ENCODE assay signal across 9 cellular contexts in the genomic region with DNA sequence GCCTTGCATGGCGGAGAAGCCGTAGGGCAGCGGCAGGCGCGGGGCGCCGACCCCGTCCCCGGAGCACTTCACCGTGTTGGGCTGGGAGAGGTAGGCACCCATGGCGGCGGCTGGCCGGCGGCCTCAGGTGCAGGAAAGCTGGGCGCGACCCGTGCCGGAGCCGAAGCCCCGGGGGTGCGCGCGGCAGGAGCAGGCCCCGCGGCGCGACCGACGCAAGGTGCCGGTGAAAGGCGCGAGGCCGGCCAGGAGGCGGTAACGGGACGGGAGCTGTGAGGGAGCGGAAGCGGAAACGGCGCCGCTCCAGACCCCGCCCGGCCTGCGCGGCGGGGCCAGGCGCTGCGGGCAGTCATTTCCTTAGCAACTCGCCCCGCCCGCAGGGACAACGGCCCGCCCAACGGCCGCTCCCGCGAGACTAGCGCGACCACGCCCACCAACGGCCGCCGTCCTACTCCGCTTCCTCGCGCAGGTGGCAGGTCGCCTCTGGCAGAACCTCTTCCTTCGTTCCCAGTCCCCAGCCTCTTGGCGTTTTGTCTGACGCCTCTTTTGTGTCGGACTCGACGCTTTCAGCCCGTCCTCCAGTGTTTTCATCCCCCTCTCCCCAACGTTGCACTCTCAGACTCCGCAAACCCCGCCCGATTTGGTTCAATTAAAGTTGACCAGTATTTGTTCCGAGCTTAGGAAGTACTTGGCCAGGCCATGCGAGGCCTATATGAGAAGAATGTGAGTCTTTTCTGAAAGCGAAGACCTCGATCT. TPM values are rescaled to one million over a fixed set of nuclear protein-coding genes. Genes with fewer than 3 reads are reported as not detected.
DNase-seq lines count a peak whose midpoint lies in the region; ATAC-seq, FAIRE-seq and TF ChIP-seq lines count a peak whose summit lies in the region.
"Had no signal": no experiment of that assay in that cellular context is flagged by ENCODE, and none has a peak within 500 bp of the region (broad histone marks: within the 10 kb centered on the region; RNA-seq: fewer than 3 reads in every experiment).

PPM1G (minus strand) TSS at position 271 of the 753 bp plus-strand sequence; CDS start at position 102, 169 bp downstream.

- peaks cover 15% of the 10 kb centered on the region for H3K4me1 ChIP-seq in keratinocyte (ENCODE audit: control insufficient read depth, extremely low read depth, insufficient read depth, low read length)

- H3K9me1 ChIP-seq in keratinocyte (ENCODE audit: control insufficient read depth, extremely low read depth, insufficient read depth, low read length) = no peaks in the 10 kb centered on the region

- peak; percentile 70 for ATAC-seq in HG03378 (IDR thresholded peaks at IDR 0.05; ENCODE audit: unreplicated experiment)

- peaks cover 10% of the 10 kb centered on the region for H4K20me1 ChIP-seq in keratinocyte (ENCODE audit: control insufficient read depth, extremely low read depth, insufficient read depth, low read length)

- H3K27ac ChIP-seq in keratinocyte (ENCODE audit: control insufficient read depth, insufficient read depth, low read length) = peak within 1 kb of the TSS; percentile 81

- no peaks in the 10 kb centered on the region for H3K9me3 ChIP-seq in keratinocyte (ENCODE audit: control insufficient read depth, low read depth, low read length)

- peak; percentile 96 for TF ChIP-seq POLR2A in GM19099 (IDR thresholded peaks at IDR 0.05; ENCODE audit: extremely low read depth, insufficient read length, low read depth)

- H3K79me2 ChIP-seq in keratinocyte (ENCODE audit: control insufficient read depth, insufficient read depth, low read length) = peaks cover 48% of the 10 kb centered on the region

- dilution Hi-C loops in keratinocyte (cut with MboI; ENCODE audit: extremely low pct_ligation_motif_present, low sequenced_read_pairs) = no loop called here

- no peaks in the 10 kb centered on the region for H3K36me3 ChIP-seq in keratinocyte (ENCODE audit: control insufficient read depth in 2 of 2, extremely low read depth in 1 of 2, insufficient read depth in 2 of 2, low read length in 2 of 2)

- FAIRE-seq in keratinocyte (lab: Jason Lieb, UNC) = no peak
- FAIRE-seq: colon had no signal

- DNase-seq in AML-193 (lab: John Stamatoyannopoulos, UW) (peak; percentile 87), NCI-H460 (ENCODE audit: extremely low read depth, low read depth) (peak; percentile 93), cerebellar cortex (ENCODE audit: low spot score) (peak; percentile 94), keratinocyte (ENCODE audit: low read depth, low spot score) (peak; percentile 66)
- DNase-seq in activated CD4-positive, CD25-positive, alpha-beta regulatory T cell treated with anti-CD3 and anti-CD28 coated beads, Interleukin-2, amount 50 U/mL, for 72 hours = peak; percentile 99
- peak; percentile 93 to 97 for DNase-seq in stimulated activated CD4-positive, alpha-beta T cell treated with anti-CD3 and anti-CD28 coated beads, Interleukin-15, amount 100 ng/mL, for 1 hour (ENCODE audit: low read depth in 1 of 2, low spot score in 1 of 2)

- peak within 1 kb of the TSS; percentile 92 to 99 (median 94) for H3K4me3 ChIP-seq in keratinocyte (ENCODE audit: control insufficient read depth in 2 of 3, extremely low read depth in 1 of 3, insufficient read depth in 2 of 3, low read depth in 1 of 3, low read length in 3 of 3)

- TF ChIP-seq CTCF in keratinocyte (optimal IDR thresholded peaks at IDR 0.05 in 1 of 3, IDR thresholded peaks at IDR 0.05 in 1 of 3, conservative IDR thresholded peaks at IDR 0.05 in 1 of 3; ENCODE audit: extremely low read depth in 1 of 3, insufficient read depth in 2 of 3, low read length in 3 of 3) = no peak

- peak within 1 kb of the TSS; percentile 90 for H3K9ac ChIP-seq in keratinocyte (ENCODE audit: control insufficient read depth, extremely low read depth, insufficient read depth, low read length)

- H3K4me2 ChIP-seq in keratinocyte (ENCODE audit: control insufficient read depth, extremely low read depth, insufficient read depth, low read depth, low read length) = peak within 1 kb of the TSS; percentile 100

- no peaks in the 10 kb centered on the region for H3K27me3 ChIP-seq in keratinocyte (ENCODE audit: control insufficient read depth, extremely low read depth, insufficient read depth, low read length)

- peak within 1 kb of the TSS; percentile 99 for H2AFZ ChIP-seq in keratinocyte (ENCODE audit: control insufficient read depth, low read length)

RNA-seq across cellular contexts. Expression of gene PPM1G, which starts in this region (rescaled TPM):
- 108 and 112 TPM in 2 replicates for total RNA-seq in NCI-H460 (2014; rRNA removed; shearing (Covaris generic))
- 142 and 143 TPM in 2 replicates for polyA plus RNA-seq in NCI-H460 (2014; cell fraction: nucleus; rRNA removed)
- polyA plus RNA-seq in keratinocyte = 31.8 to 86.8 TPM (median 55.5 TPM) in 3 replicates
- 54.9 TPM for polyA plus RNA-seq in keratinocyte (2011; ENCODE audit: low read depth)
- 44.3 and 56.2 TPM in 2 replicates for polyA plus RNA-seq in keratinocyte (2011; cell fraction: cytosol; rRNA removed)
- 50.1 and 50.4 TPM in 2 replicates for polyA plus RNA-seq in keratinocyte (2011; cell fraction: nucleus; rRNA removed)
- polyA plus RNA-seq in keratinocyte (2012; ENCODE audit: low replicate concordance) = 56.2 and 101 TPM in 2 replicates
- polyA minus RNA-seq in keratinocyte = 36.7 to 58.7 TPM (median 46.5 TPM) in 3 replicates
- polyA minus RNA-seq in keratinocyte (2011; cell fraction: cytosol; rRNA and poly(A)+ RNA removed) = 52.4 TPM
- polyA minus RNA-seq in keratinocyte (2011; cell fraction: nucleus; rRNA and poly(A)+ RNA removed) = 16.7 and 24.4 TPM in 2 replicates

Comparison
In these comparisons a context has a peak if more than half of its experiments do, and no peak if none do; other contexts are left out.
1. Peak in every context shown above with its lines: DNase-seq, ATAC-seq, H3K4me3 ChIP-seq and H3K27ac ChIP-seq.